ENCODE assay signal across 18 cellular contexts in genomic region chr2:234556848-234557573, GRCh38.
DNase-seq lines count a peak whose midpoint lies in the region; ATAC-seq and TF ChIP-seq lines count a peak whose summit lies in the region.
"Had no signal": no experiment of that assay in that cellular context is flagged by ENCODE, and none has a peak within 500 bp of the region (broad histone marks: within the 10 kb centered on the region; RNA-seq: fewer than 3 reads in every experiment).

No MANE protein-coding gene starts in this region.

- intact Hi-C loops in IMR-90 (cut with micrococcal nuclease) (no loop called here), mammary epithelial cell (cut with micrococcal nuclease) (no loop called here), A673 (cut with micrococcal nuclease; ENCODE audit: unreplicated experiment) (loop anchor here (10.0 kb wide), 2 partner anchors 418 to 1188 kb away; no protein-coding TSS in a partner anchor)

- H4K5ac ChIP-seq in IMR-90 (ENCODE audit: low read depth, low read length), result no peak overlapping the region

- TF ChIP-seq RAD21 in IMR-90 (IDR thresholded peaks at IDR 0.05; ENCODE audit: low read length), result no peak

- CTCF ChIA-PET in IMR-90 (lab: Yijun Ruan, JAX) (interaction anchor here (1.2 to 1.4 kb wide), 3 partner anchors 8 to 559 kb away, joined by 3 to 7 read pairs (median 4); no protein-coding TSS in a partner anchor), mammary epithelial cell (lab: Charles Lee; ENCODE audit: low non-redundant PET) (no interaction called here), A673 (lab: Charles Lee) (no interaction called here)

- H4K91ac ChIP-seq in IMR-90 (ENCODE audit: insufficient read depth, low read depth, low read length), result peak overlapping the region; percentile 70

- H3K27me3 ChIP-seq in IMR-90 (ENCODE audit: control insufficient read depth, insufficient read depth, low read length) (no peaks in the 10 kb centered on the region; the same call in 1 of the 2 replicates), mammary epithelial cell (ENCODE audit: insufficient read depth, low read length) (no peaks in the 10 kb centered on the region), A673 (replicated peaks; ENCODE audit: insufficient read depth, low read depth, low read length, poor library complexity) (no peaks in the 10 kb centered on the region)
- H3K27me3 ChIP-seq: BLaER1 treated with 17β-estradiol and CSF1 and Interleukin-3, amounts not matched to agents 10 nM and 100 nM; body of pancreas; pancreas had no signal

- 0 out of 4 replicates have a peak, but pooled peaks cover 0 to 4% of the 10 kb centered on the region in 2 experiments for H3K79me1 ChIP-seq in IMR-90 (ENCODE audit: low read depth in 1 of 2, low read length in 2 of 2)

- H3K9ac ChIP-seq in IMR-90 (ENCODE audit: low read depth, low read length) (no peak overlapping the region), mammary epithelial cell (ENCODE audit: insufficient read depth, low read length) (no peak overlapping the region)
- H3K9ac ChIP-seq: BLaER1 treated with 17β-estradiol and CSF1 and Interleukin-3, amounts not matched to agents 10 nM and 100 nM had no signal

- no peak for TF ChIP-seq POLR2A in IMR-90 (IDR thresholded peaks at IDR 0.05; ENCODE audit: low read depth, low read length)

- H4K20me1 ChIP-seq in IMR-90 (ENCODE audit: insufficient read depth, low read length), result no peaks in the 10 kb centered on the region; the same call in 1 of the 2 replicates
- H4K20me1 ChIP-seq in mammary epithelial cell (ENCODE audit: insufficient read depth, low read length), result no peaks in the 10 kb centered on the region
- H4K20me1 ChIP-seq: BLaER1 treated with 17β-estradiol and CSF1 and Interleukin-3, amounts not matched to agents 10 nM and 100 nM had no signal

- peak overlapping the region; percentile 74 for H2AK5ac ChIP-seq in IMR-90 (ENCODE audit: low read depth, low read length)

- no peak overlapping the region for H3K18ac ChIP-seq in IMR-90 (ENCODE audit: low read depth, low read length)

- H3K36me3 ChIP-seq in IMR-90 (ENCODE audit: control insufficient read depth, insufficient read depth, low read length) (no peaks in the 10 kb centered on the region), mammary epithelial cell (ENCODE audit: insufficient read depth, low read length) (no peaks in the 10 kb centered on the region), A673 (ENCODE audit: insufficient read depth, low read length, poor library complexity, severe bottlenecking) (no peaks in the 10 kb centered on the region)
- H3K36me3 ChIP-seq: BLaER1 treated with 17β-estradiol and CSF1 and Interleukin-3, amounts not matched to agents 10 nM and 100 nM; pancreas; tibial artery had no signal

- H2BK15ac ChIP-seq in IMR-90 (ENCODE audit: low read depth, low read length), result peak overlapping the region; percentile 48; the same call in 1 of the 3 replicates

- peaks cover 4% of the 10 kb centered on the region for H3K4me1 ChIP-seq in IMR-90 (ENCODE audit: control insufficient read depth, insufficient read depth, low read length)
- peaks cover 6% of the 10 kb centered on the region for H3K4me1 ChIP-seq in mammary epithelial cell (ENCODE audit: insufficient read depth, low read length)
- no peaks in the 10 kb centered on the region for H3K4me1 ChIP-seq in A673 (ENCODE audit: insufficient read depth, low read length, poor library complexity, severe bottlenecking)
- H3K4me1 ChIP-seq: body of pancreas, pancreas, tibial artery had no signal

- TF ChIP-seq CTCF in IMR-90 (conservative IDR thresholded peaks at IDR 0.05; ENCODE audit: low read depth, low read length), result no peak
- TF ChIP-seq CTCF in mammary epithelial cell (conservative IDR thresholded peaks at IDR 0.05 in 1 of 2, IDR thresholded peaks at IDR 0.05 in 1 of 2; ENCODE audit: extremely low read depth in 1 of 2, insufficient read depth in 1 of 2, low read depth in 1 of 2, low read length in 2 of 2), result no peak
- TF ChIP-seq CTCF in A673 (conservative IDR thresholded peaks at IDR 0.05; ENCODE audit: low read depth, low read length), result no peak

- dilution Hi-C loops in IMR-90 (cut with HindIII; ENCODE audit: low sequenced_read_pairs, unreplicated experiment) (loop anchor here (25.0 kb wide), 1 partner anchor 555 kb away; no protein-coding TSS in a partner anchor), mammary epithelial cell (cut with HindIII; ENCODE audit: low sequenced_read_pairs) (no loop called here)

- POLR2A ChIA-PET in IMR-90 (lab: Charles Lee; ENCODE audit: unreplicated experiment), result no interaction called here
- POLR2A ChIA-PET in A673 (lab: Charles Lee; ENCODE audit: low non-redundant PET), result interaction anchor here (0.6 kb wide), 1 partner anchor 8 kb away, joined by 3 read pairs; no protein-coding TSS in a partner anchor

- H2BK20ac ChIP-seq in IMR-90 (ENCODE audit: low read depth, low read length), result peak overlapping the region; percentile 5; the same call in 1 of the 2 replicates

- 0 out of 2 replicates have a peak overlapping the region, but pooled peaks have one; percentile 7 for H3K23ac ChIP-seq in IMR-90 (ENCODE audit: low read depth, low read length)

- H3K27ac ChIP-seq in IMR-90 (ENCODE audit: insufficient read depth, low read length) (no peak overlapping the region), mammary epithelial cell (ENCODE audit: insufficient read depth, low read depth, low read length) (no peak overlapping the region), A673 (ENCODE audit: low read depth, low read length, poor library complexity, severe bottlenecking) (no peak overlapping the region)
- H3K27ac ChIP-seq: BLaER1 treated with 17β-estradiol and CSF1 and Interleukin-3, amounts not matched to agents 10 nM and 100 nM; body of pancreas; pancreas; tibial artery had no signal

- in situ Hi-C loops in IMR-90 (cut with MboI; ENCODE audit: low sequenced_read_pairs) (loop anchor here (5.0 to 10.0 kb wide), 3 partner anchors 75 to 408 kb away; no protein-coding TSS in a partner anchor), mammary epithelial cell (cut with MboI; ENCODE audit: low sequenced_read_pairs in 2 of 2) (no loop called here)

- BruUV-seq in IMR-90 (replicated peaks; lab: Mats Ljungman, UMichigan) (no TSS peak), mammary epithelial cell (replicated peaks; lab: Mats Ljungman, UMichigan) (no TSS peak), A673 (replicated peaks; lab: Mats Ljungman, UMichigan) (no TSS peak)

- H3K79me2 ChIP-seq in mammary epithelial cell (ENCODE audit: insufficient read depth, low read length), result no peaks in the 10 kb centered on the region

- 0 out of 2 replicates have a peak overlapping the region, but pooled peaks have one; percentile 19 for H3K14ac ChIP-seq in IMR-90 (replicated peaks; ENCODE audit: low read depth, low read length)

- peak overlapping the region; percentile 90 for H2AK9ac ChIP-seq in IMR-90 (replicated peaks; ENCODE audit: low read depth, low read length, poor library complexity)

- no peak overlapping the region for H3K56ac ChIP-seq in IMR-90 (ENCODE audit: extremely low read depth, insufficient read depth, low read length)

- peaks cover 12% of the 10 kb centered on the region for H3K9me1 ChIP-seq in IMR-90 (ENCODE audit: insufficient read depth, low read length)

- ATAC-seq in IMR-90 (ENCODE audit: low read depth), result peak; percentile 60
- ATAC-seq: body of pancreas, left ventricle myocardium superior had no signal

- DNase-seq in DMS53 (lab: John Stamatoyannopoulos, UW) (peak; percentile 88), IMR-90 (peak; percentile 68), mammary epithelial cell (peak; percentile 28), kidney tubule cell (ENCODE audit: low spot score) (peak; percentile 83), H4 (ENCODE audit: low spot score) (no peak), A673 (ENCODE audit: low spot score) (no peak), retina (no peak), NCI-H345 (lab: John Stamatoyannopoulos, UW) (no peak)
- DNase-seq: activated CD4-positive, alpha-beta T cell treated with anti-CD3 and anti-CD28 coated beads for 4 hours; activated naive CD4-positive, alpha-beta T cell treated with anti-CD3 and anti-CD28 coated beads for 36 hours; activated T-cell treated with anti-CD3 and anti-CD28 coated beads for 4 hours; left ventricle myocardium superior; NCI-H1694; pancreas; small intestine; tibial artery had no signal

- H4K8ac ChIP-seq in IMR-90 (ENCODE audit: low read depth in 2 of 2, low read length in 2 of 2), result peak overlapping the region in 1 of 2 experiments; percentile 49; a peak in 1 of 4 replicates

- peak overlapping the region; percentile 26 for H2BK120ac ChIP-seq in IMR-90 (ENCODE audit: low read depth, low read length)

- H3K4me2 ChIP-seq in IMR-90 (ENCODE audit: low read depth, low read length) (no peak overlapping the region), mammary epithelial cell (ENCODE audit: insufficient read depth, low read depth, low read length) (no peak overlapping the region)

- no peak overlapping the region for H3K4me3 ChIP-seq in IMR-90 (ENCODE audit: insufficient read depth, low read depth, low read length)
- H3K4me3 ChIP-seq in mammary epithelial cell (replicated peaks in 1 of 3; ENCODE audit: insufficient read depth in 1 of 3, low read depth in 2 of 3, low read length in 3 of 3), result no peak overlapping the region
- H3K4me3 ChIP-seq in A673 (ENCODE audit: low read depth, low read length, poor library complexity, severe bottlenecking), result no peak overlapping the region
- H3K4me3 ChIP-seq: BLaER1 treated with 17β-estradiol and CSF1 and Interleukin-3, amounts not matched to agents 10 nM and 100 nM; body of pancreas; pancreas; tibial artery had no signal

- H2BK5ac ChIP-seq in IMR-90 (ENCODE audit: low read depth, low read length, poor library complexity, severe bottlenecking), result no peak overlapping the region

- H3K4ac ChIP-seq in IMR-90 (ENCODE audit: low read depth, low read length), result peak overlapping the region; percentile 79

- H3K9me3 ChIP-seq in IMR-90 (ENCODE audit: control insufficient read depth, insufficient read depth, low read length), result peaks cover 2% of the 10 kb centered on the region; the same call in 1 of the 2 replicates
- H3K9me3 ChIP-seq in mammary epithelial cell (replicated peaks; ENCODE audit: insufficient read depth, low read length), result no peaks in the 10 kb centered on the region
- H3K9me3 ChIP-seq in A673 (ENCODE audit: low read depth, low read length, poor library complexity, severe bottlenecking), result no peaks in the 10 kb centered on the region
- H3K9me3 ChIP-seq: body of pancreas, pancreas, tibial artery had no signal

- H2AFZ ChIP-seq in IMR-90 (replicated peaks; ENCODE audit: low read length, poor library complexity), result peak overlapping the region; percentile 85
- H2AFZ ChIP-seq in mammary epithelial cell (ENCODE audit: low read depth, low read length), result no peak overlapping the region

- WGBS in IMR-90 (ENCODE audit: extremely low coverage in 2 of 2, insufficient read length in 1 of 2), 2 experiments, result no CpG with 5 or more reads among the region's 5 CpGs
- WGBS in mammary epithelial cell (ENCODE audit: low coverage, missing lambda C conversion rate), result 73% methylated on average over 5 of the region's 5 CpGs

TF ChIP-seq in IMR-90, 13 proteins besides CTCF, POLR2A, EP300 and RAD21 (continues in another document):
- TF ChIP-seq FOS (IDR thresholded peaks at IDR 0.05; ENCODE audit: low read depth, low read length), result no peak
- no peak for TF ChIP-seq MAZ (IDR thresholded peaks at IDR 0.05; ENCODE audit: borderline replicate concordance, low read depth, low read length)
- no peak for TF ChIP-seq MAFK (IDR thresholded peaks at IDR 0.05; ENCODE audit: low read depth, low read length)
- no peak for TF ChIP-seq CEBPB (IDR thresholded peaks at IDR 0.05; ENCODE audit: low read depth, low read length)

Comparison
In these comparisons a context has a peak if more than half of its experiments do, and no peak if none do; other contexts are left out.
1. DNase-seq: peak in DMS53 (single experiment), IMR-90 (single experiment), mammary epithelial cell (single experiment) and kidney tubule cell (single experiment); none in H4 (single experiment), A673 (single experiment), retina (single experiment) and NCI-H345 (single experiment).